Comparison of ENCODE assay signal across 29 cellular contexts in genomic region chr12:34048714-34049113, GRCh38.
"Had no signal": no experiment of that assay in that cellular context is flagged by ENCODE, and none has a peak within 500 bp of the region (broad histone marks: within the 10 kb centered on the region; RNA-seq: fewer than 3 reads in every experiment).

No MANE protein-coding gene starts in this region.

- H3K4me1 Mint-ChIP-seq: naive B cell; nephron progenitor cell; neural crest cell; stimulated activated memory B cell treated with anti-CD40 and anti-IgM and Interleukin-4, amounts not matched to agents 10 μg/mL and 1 μg/mL and 100 μg/mL, for 72 hours; stimulated activated naive CD8-positive, alpha-beta T cell treated with anti-CD3 and anti-CD28 coated beads, Interleukin-15, amount 100 ng/mL, for 72 hours had no signal

- H3K4me1 ChIP-seq: pancreas, prostate gland, spleen, suprapubic skin, testis, tibial artery, transverse colon, upper lobe of left lung had no signal

- H3K9me3 ChIP-seq: neutrophil, pancreas, prostate gland, testis had no signal

- H3K27me3 ChIP-seq: neutrophil, pancreas, spleen, suprapubic skin, testis, tibial artery, transverse colon, upper lobe of left lung had no signal

- H3K27ac Mint-ChIP-seq: naive B cell; naive thymus-derived CD8-positive, alpha-beta T cell; natural killer cell treated with Interleukin-12 subunit alpha and Interleukin-12 subunit beta and Interleukin-15 and Interleukin-18, amount 100 ng/mL, for 72 hours; nephron progenitor cell; stimulated activated memory B cell treated with anti-CD40 and anti-IgM and Interleukin-4, amounts not matched to agents 10 μg/mL and 1 μg/mL and 100 μg/mL, for 72 hours had no signal

- H3K36me3 ChIP-seq: neutrophil, pancreas, prostate gland, spleen, suprapubic skin, tibial artery, transverse colon, upper lobe of left lung had no signal

- ATAC-seq: naive thymus-derived CD8-positive, alpha-beta T cell; natural killer cell treated with Interleukin-12 subunit alpha and Interleukin-12 subunit beta and Interleukin-15 and Interleukin-18, amount 100 ng/mL, for 72 hours; pancreas; right cardiac atrium; sciatic nerve; stimulated activated memory B cell treated with anti-CD40 and anti-IgM and Interleukin-4, amounts not matched to agents 10 μg/mL and 1 μg/mL and 100 μg/mL, for 72 hours; stimulated activated naive CD8-positive, alpha-beta T cell treated with anti-CD3 and anti-CD28 coated beads, Interleukin-15, amount 100 ng/mL, for 72 hours; stimulated activated naive CD8-positive, alpha-beta T cell treated with anti-CD3 and anti-CD28 coated beads, Interleukin-15, Interleukin-2, amounts not matched to agents 100 U/mL and 50 U/mL, for 24 hours had no signal

- H3K27me3 Mint-ChIP-seq: stimulated activated memory B cell treated with anti-CD40 and anti-IgM and Interleukin-4, amounts not matched to agents 10 μg/mL and 1 μg/mL and 100 μg/mL, for 72 hours; stimulated activated naive CD8-positive, alpha-beta T cell treated with anti-CD3 and anti-CD28 coated beads, Interleukin-15, amount 100 ng/mL, for 72 hours had no signal

- DNase-seq: naive B cell; naive thymus-derived CD8-positive, alpha-beta T cell; nephron progenitor cell; nucleus accumbens; right cardiac atrium; spleen; stimulated activated CD4-positive, alpha-beta T cell treated with anti-CD3 and anti-CD28 coated beads, Interleukin-12 subunit alpha, Interleukin-12 subunit beta, amount 100 ng/mL, for 4 hours; stimulated activated CD4-positive, alpha-beta T cell treated with anti-CD3 and anti-CD28 coated beads, Interleukin-1b, Interleukin-23, amount 100 ng/mL, for 48 hours; stimulated activated CD4-positive, alpha-beta T cell treated with anti-CD3 and anti-CD28 coated beads, Interleukin-4, amount 100 ng/mL, for 1 hour; stimulated activated CD4-positive, alpha-beta T cell treated with anti-CD3 and anti-CD28 coated beads, Interleukin-4, amount 100 ng/mL, for 4 hours; stimulated activated CD8-positive, alpha-beta memory T cell treated with anti-CD3 and anti-CD28 coated beads, Interleukin-4, amount 100 ng/mL, for 48 hours; stimulated activated naive CD4-positive, alpha-beta T cell; stimulated activated naive CD8-positive, alpha-beta T cell treated with anti-CD3 and anti-CD28 coated beads, Interleukin-15, amount 100 ng/mL, for 72 hours; stimulated activated naive CD8-positive, alpha-beta T cell treated with anti-CD3 and anti-CD28 coated beads, Interleukin-15, Interleukin-2, amounts not matched to agents 100 U/mL and 50 U/mL, for 24 hours; substantia nigra; testis; tibial artery; transverse colon; upper lobe of left lung had no signal

- H3K36me3 Mint-ChIP-seq: stimulated activated memory B cell treated with anti-CD40 and anti-IgM and Interleukin-4, amounts not matched to agents 10 μg/mL and 1 μg/mL and 100 μg/mL, for 72 hours had no signal

- H3K4me3 ChIP-seq: pancreas, prostate gland, skin epidermis, smooth muscle cell, spleen, suprapubic skin, testis, tibial artery, transverse colon, upper lobe of left lung had no signal

- H3K27ac ChIP-seq: neutrophil, pancreas, prostate gland, skin epidermis, spleen, suprapubic skin, testis, tibial artery, transverse colon, upper lobe of left lung had no signal

- H3K4me3 Mint-ChIP-seq: naive thymus-derived CD8-positive, alpha-beta T cell; natural killer cell treated with Interleukin-12 subunit alpha and Interleukin-12 subunit beta and Interleukin-15 and Interleukin-18, amount 100 ng/mL, for 72 hours; nephron progenitor cell; neural crest cell; stimulated activated memory B cell treated with anti-CD40 and anti-IgM and Interleukin-4, amounts not matched to agents 10 μg/mL and 1 μg/mL and 100 μg/mL, for 72 hours; stimulated activated naive CD8-positive, alpha-beta T cell treated with anti-CD3 and anti-CD28 coated beads, Interleukin-15, amount 100 ng/mL, for 72 hours had no signal
